21 cellular contexts compared by ENCODE assay signal in genomic region chr13:100184095-100184494, GRCh38.
A peak's percentile ranks its signal among the peaks of the same experiment; 100 is the strongest.
DNase-seq lines count a peak whose midpoint lies in the region; ATAC-seq lines count a peak whose summit lies in the region.
"Had no signal": no experiment of that assay in that cellular context is flagged by ENCODE, and none has a peak within 500 bp of the region (broad histone marks: within the 10 kb centered on the region; RNA-seq: fewer than 3 reads in every experiment).

No MANE protein-coding gene starts in this region.

- no peaks in the 10 kb centered on the region for H3K9me3 Mint-ChIP-seq in activated naive CD8-positive, alpha-beta T cell treated with anti-CD3 and anti-CD28 coated beads, Interleukin-2, amount 10 ng/mL, durations not matched to agents 7 days and 5 days
- no peaks in the 10 kb centered on the region for H3K9me3 Mint-ChIP-seq in activated naive CD8-positive, alpha-beta T cell treated with anti-CD3 and anti-CD28 coated beads for 36 hours
- H3K9me3 Mint-ChIP-seq in activated CD8-positive, alpha-beta T cell treated with anti-CD3 and anti-CD28 coated beads, Interleukin-2, amount 10 ng/mL, durations not matched to agents 7 days and 5 days (ENCODE audit: insufficient read depth), result no peaks in the 10 kb centered on the region
- H3K9me3 Mint-ChIP-seq: HFFc6 had no signal

- H3K36me3 Mint-ChIP-seq in activated naive CD8-positive, alpha-beta T cell treated with anti-CD3 and anti-CD28 coated beads, Interleukin-2, amount 10 ng/mL, durations not matched to agents 7 days and 5 days, result no peaks in the 10 kb centered on the region
- H3K36me3 Mint-ChIP-seq in activated naive CD8-positive, alpha-beta T cell treated with anti-CD3 and anti-CD28 coated beads for 36 hours, result peaks cover 3% of the 10 kb centered on the region
- H3K36me3 Mint-ChIP-seq in activated CD8-positive, alpha-beta T cell treated with anti-CD3 and anti-CD28 coated beads, Interleukin-2, amount 10 ng/mL, durations not matched to agents 7 days and 5 days (ENCODE audit: low read depth), result no peaks in the 10 kb centered on the region

- CTCF ChIA-PET in activated CD8-positive, alpha-beta T cell treated with anti-CD3 and anti-CD28 coated beads, Interleukin-2, amount 10 ng/mL, durations not matched to agents 7 days and 5 days (lab: Charles Lee), result interaction anchor here (0.9 kb wide), 1 partner anchor 68 kb away, joined by 3 read pairs; no protein-coding TSS in a partner anchor

- H3K4me3 Mint-ChIP-seq in activated naive CD8-positive, alpha-beta T cell treated with anti-CD3 and anti-CD28 coated beads, Interleukin-2, amount 10 ng/mL, durations not matched to agents 7 days and 5 days, result no peak overlapping the region
- H3K4me3 Mint-ChIP-seq in activated naive CD8-positive, alpha-beta T cell treated with anti-CD3 and anti-CD28 coated beads for 36 hours, result no peak overlapping the region
- no peak overlapping the region for H3K4me3 Mint-ChIP-seq in activated CD8-positive, alpha-beta T cell treated with anti-CD3 and anti-CD28 coated beads, Interleukin-2, amount 10 ng/mL, durations not matched to agents 7 days and 5 days
- H3K4me3 Mint-ChIP-seq: HFFc6 had no signal

- H3K4me1 Mint-ChIP-seq in activated naive CD8-positive, alpha-beta T cell treated with anti-CD3 and anti-CD28 coated beads, Interleukin-2, amount 10 ng/mL, durations not matched to agents 7 days and 5 days, result peaks cover 21% of the 10 kb centered on the region
- peaks cover 21% of the 10 kb centered on the region for H3K4me1 Mint-ChIP-seq in activated naive CD8-positive, alpha-beta T cell treated with anti-CD3 and anti-CD28 coated beads for 36 hours
- peaks cover 26% of the 10 kb centered on the region for H3K4me1 Mint-ChIP-seq in activated CD8-positive, alpha-beta T cell treated with anti-CD3 and anti-CD28 coated beads, Interleukin-2, amount 10 ng/mL, durations not matched to agents 7 days and 5 days (ENCODE audit: low read depth)

- POLR2A ChIA-PET in activated naive CD8-positive, alpha-beta T cell treated with anti-CD3 and anti-CD28 coated beads, Interleukin-2, amount 10 ng/mL, durations not matched to agents 7 days and 5 days (lab: Charles Lee), result interaction anchor here (0.5 kb wide), 1 partner anchor 438 kb away, joined by 5 read pairs; no protein-coding TSS in a partner anchor
- POLR2A ChIA-PET in activated CD8-positive, alpha-beta T cell treated with anti-CD3 and anti-CD28 coated beads, Interleukin-2, amount 10 ng/mL, durations not matched to agents 7 days and 5 days (lab: Charles Lee), result no interaction called here

- ATAC-seq in activated naive CD8-positive, alpha-beta T cell treated with anti-CD3 and anti-CD28 coated beads, Interleukin-2, amount 10 ng/mL, durations not matched to agents 7 days and 5 days (ENCODE audit: low read depth), result peak; percentile 23
- ATAC-seq in activated CD8-positive, alpha-beta T cell treated with anti-CD3 and anti-CD28 coated beads, Interleukin-2, amount 10 ng/mL, durations not matched to agents 7 days and 5 days, result peak; percentile 27
- no peak for ATAC-seq in GM18861 (IDR thresholded peaks at IDR 0.05; ENCODE audit: unreplicated experiment)
- ATAC-seq: A549, K562 had no signal

- peak overlapping the region; percentile 47 for H3K27ac Mint-ChIP-seq in activated naive CD8-positive, alpha-beta T cell treated with anti-CD3 and anti-CD28 coated beads, Interleukin-2, amount 10 ng/mL, durations not matched to agents 7 days and 5 days
- no peak overlapping the region for H3K27ac Mint-ChIP-seq in activated naive CD8-positive, alpha-beta T cell treated with anti-CD3 and anti-CD28 coated beads for 36 hours
- peak overlapping the region; percentile 23 for H3K27ac Mint-ChIP-seq in activated CD8-positive, alpha-beta T cell treated with anti-CD3 and anti-CD28 coated beads, Interleukin-2, amount 10 ng/mL, durations not matched to agents 7 days and 5 days
- H3K27ac Mint-ChIP-seq: HFFc6 had no signal

- in situ Hi-C loops in KBM-7 (cut with MboI; ENCODE audit: low pct_unique_long_range_greater_than_20kb, low sequenced_read_pairs), result no loop called here

- no peak for DNase-seq in activated naive CD8-positive, alpha-beta T cell treated with anti-CD3 and anti-CD28 coated beads, Interleukin-2, amount 10 ng/mL, durations not matched to agents 7 days and 5 days
- no peak for DNase-seq in activated naive CD8-positive, alpha-beta T cell treated with anti-CD3 and anti-CD28 coated beads for 36 hours
- DNase-seq in KBM-7 (peak; percentile 14), CD1c-positive myeloid dendritic cell (ENCODE audit: extremely low spot score) (no peak), SIG-M5 (lab: John Stamatoyannopoulos, UW) (no peak)
- no peak for DNase-seq in activated CD8-positive, alpha-beta T cell treated with anti-CD3 and anti-CD28 coated beads, Interleukin-2, amount 10 ng/mL, durations not matched to agents 7 days and 5 days
- DNase-seq: BE2C, COR-L47, DMS79, H7, HFFc6, MM.1S, NCI-H1694, NCI-H2081 treated with DMSO at 0.1 percent for 48 hours, NCI-H446 treated with DMSO at 0.1 percent for 48 hours, NCI-H526 treated with DMSO at 0.1 percent for 48 hours, OCI-M1 had no signal

- H3K27me3 Mint-ChIP-seq in activated naive CD8-positive, alpha-beta T cell treated with anti-CD3 and anti-CD28 coated beads, Interleukin-2, amount 10 ng/mL, durations not matched to agents 7 days and 5 days, result no peaks in the 10 kb centered on the region
- H3K27me3 Mint-ChIP-seq in activated naive CD8-positive, alpha-beta T cell treated with anti-CD3 and anti-CD28 coated beads for 36 hours, result no peaks in the 10 kb centered on the region
- H3K27me3 Mint-ChIP-seq in activated CD8-positive, alpha-beta T cell treated with anti-CD3 and anti-CD28 coated beads, Interleukin-2, amount 10 ng/mL, durations not matched to agents 7 days and 5 days (ENCODE audit: low read depth), result no peaks in the 10 kb centered on the region
- H3K27me3 Mint-ChIP-seq: CD4-positive, CD25-positive, alpha-beta regulatory T cell had no signal
